In genomic region chr4:2378408-2378807, GRCh38 we compare ENCODE assay signal across 32 cellular contexts. TPM values are rescaled to one million over a fixed set of nuclear protein-coding genes. Genes with fewer than 3 reads are reported as not detected.
"Had no signal": no experiment of that assay in that cellular context is flagged by ENCODE, and none has a peak within 500 bp of the region (broad histone marks: within the 10 kb centered on the region; RNA-seq: fewer than 3 reads in every experiment).

No MANE protein-coding gene starts in this region.

- ATAC-seq: activated naive CD4-positive, alpha-beta T cell treated with anti-CD3 and anti-CD28 coated beads, Interleukin-2, amount 50 U/mL, for 72 hours; left colon; sciatic nerve; stimulated activated naive B cell treated with anti-CD40 and anti-IgM and Interleukin-4, amounts not matched to agents 10 μg/mL and 1 μg/mL and 100 μg/mL, for 72 hours; upper lobe of right lung had no signal

- H3K27ac ChIP-seq: ascending aorta, brain microvascular endothelial cell, esophagus muscularis mucosa, neutrophil, ovary, stomach, suprapubic skin, tibial artery, upper lobe of right lung had no signal

- H3K36me3 ChIP-seq: ascending aorta, brain microvascular endothelial cell, neutrophil, ovary, stomach, suprapubic skin, tibial artery, upper lobe of right lung had no signal

- DNase-seq: activated CD4-positive, alpha-beta memory T cell treated with anti-CD3 and anti-CD28 coated beads, Interleukin-2, amount 10 ng/mL, durations not matched to agents 7 days and 5 days; activated CD4-positive, alpha-beta T cell treated with anti-CD3 and anti-CD28 coated beads, Interleukin-2, amount 10 ng/mL, durations not matched to agents 7 days and 5 days; activated CD4-positive, CD25-positive, alpha-beta regulatory T cell treated with anti-CD3 and anti-CD28 coated beads, Interleukin-2, amount 50 U/mL, for 72 hours; activated CD8-positive, alpha-beta memory T cell treated with anti-CD3 and anti-CD28 coated beads, Interleukin-2, amount 50 U/mL, for 48 hours; activated naive CD4-positive, alpha-beta T cell; activated T-cell treated with anti-CD3 and anti-CD28 coated beads, Interleukin-2, amount 50 U/mL, for 48 hours; brain microvascular endothelial cell; head of caudate nucleus; hippocampal formation; left colon; mammary epithelial cell; ovary; small intestine; stimulated activated CD4-positive, alpha-beta T cell treated with anti-CD3 and anti-CD28 coated beads, Interleukin-1b, Interleukin-23, amount 100 ng/mL, for 48 hours; stimulated activated CD4-positive, alpha-beta T cell treated with anti-CD3 and anti-CD28 coated beads, Interleukin-4, amount 100 ng/mL, for 4 hours; stimulated activated CD8-positive, alpha-beta memory T cell treated with anti-CD3 and anti-CD28 coated beads, Interleukin-4, amount 100 ng/mL, for 48 hours; stimulated activated naive B cell treated with anti-CD40 and anti-IgM and Interleukin-4, amounts not matched to agents 10 μg/mL and 1 μg/mL and 100 μg/mL, for 72 hours; stomach; T-helper 2 cell; tibial artery; upper lobe of right lung had no signal

- H3K4me1 ChIP-seq: ascending aorta, esophagus muscularis mucosa, stomach, suprapubic skin, tibial artery, upper lobe of right lung had no signal

- H3K9me3 ChIP-seq: ascending aorta, neutrophil, ovary, stomach, suprapubic skin, tibial artery, upper lobe of right lung had no signal

- H3K4me3 ChIP-seq: ascending aorta, esophagus muscularis mucosa, ovary, stomach, suprapubic skin, tibial artery, upper lobe of right lung had no signal

- H3K27me3 ChIP-seq: ascending aorta, esophagus muscularis mucosa, neutrophil, ovary, stomach, suprapubic skin, tibial artery, upper lobe of right lung had no signal

RNA-seq across cellular contexts. Expression of gene CFAP99, which starts 40.3 kb away (rescaled TPM):
- total RNA-seq: activated CD4-positive, alpha-beta T cell treated with anti-CD3 and anti-CD28 coated beads, Interleukin-2, amount 10 ng/mL, durations not matched to agents 7 days and 5 days; activated naive CD4-positive, alpha-beta T cell treated with anti-CD3 and anti-CD28 coated beads, Interleukin-2, amount 50 U/mL, for 72 hours; ascending aorta; cardiac septum; chondrocyte; frontal cortex; mammary epithelial cell; progenitor cell of endocrine pancreas; sciatic nerve; suprapubic skin; upper lobe of right lung had no signal
- polyA plus RNA-seq: keratinocyte, mammary epithelial cell had no signal
